15 cellular contexts compared by ENCODE assay signal in genomic region chr2:134070281-134070731, GRCh38.
"Had no signal": no experiment of that assay in that cellular context is flagged by ENCODE, and none has a peak within 500 bp of the region (broad histone marks: within the 10 kb centered on the region; RNA-seq: fewer than 3 reads in every experiment).

No MANE protein-coding gene starts in this region.

- ATAC-seq: activated T-helper 17 cell treated with anti-CD3 and anti-CD28 coated beads, Interleukin-2, amount 50 U/mL, for 72 hours; left colon; naive thymus-derived CD4-positive, alpha-beta T cell; stimulated activated effector memory CD8-positive, alpha-beta T cell treated with anti-CD3 and anti-CD28 coated beads, Interleukin-12 subunit alpha, Interleukin-12 subunit beta, amount 100 ng/mL, for 72 hours; WTC11 had no signal

- H3K9me3 ChIP-seq: adrenal gland had no signal

- H3K36me3 ChIP-seq: adrenal gland had no signal

- DNase-seq: activated CD4-positive, alpha-beta T cell treated with anti-CD3 and anti-CD28 coated beads, Interleukin-2, amount 10 ng/mL, durations not matched to agents 24 days and 14 days; activated naive CD4-positive, alpha-beta T cell treated with anti-CD3 and anti-CD28 coated beads for 36 hours; activated T-cell treated with anti-CD3 and anti-CD28 coated beads for 4 hours; adrenal gland; cerebellar nuclear complex; foreskin fibroblast; left colon; naive thymus-derived CD4-positive, alpha-beta T cell; retina; T-helper 1 cell had no signal

- H3K4me3 ChIP-seq: adrenal gland, lung, skin epidermis had no signal

- H3K27ac ChIP-seq: adrenal gland, skin epidermis had no signal

- H3K27me3 ChIP-seq: adrenal gland had no signal
